In the genomic region with DNA sequence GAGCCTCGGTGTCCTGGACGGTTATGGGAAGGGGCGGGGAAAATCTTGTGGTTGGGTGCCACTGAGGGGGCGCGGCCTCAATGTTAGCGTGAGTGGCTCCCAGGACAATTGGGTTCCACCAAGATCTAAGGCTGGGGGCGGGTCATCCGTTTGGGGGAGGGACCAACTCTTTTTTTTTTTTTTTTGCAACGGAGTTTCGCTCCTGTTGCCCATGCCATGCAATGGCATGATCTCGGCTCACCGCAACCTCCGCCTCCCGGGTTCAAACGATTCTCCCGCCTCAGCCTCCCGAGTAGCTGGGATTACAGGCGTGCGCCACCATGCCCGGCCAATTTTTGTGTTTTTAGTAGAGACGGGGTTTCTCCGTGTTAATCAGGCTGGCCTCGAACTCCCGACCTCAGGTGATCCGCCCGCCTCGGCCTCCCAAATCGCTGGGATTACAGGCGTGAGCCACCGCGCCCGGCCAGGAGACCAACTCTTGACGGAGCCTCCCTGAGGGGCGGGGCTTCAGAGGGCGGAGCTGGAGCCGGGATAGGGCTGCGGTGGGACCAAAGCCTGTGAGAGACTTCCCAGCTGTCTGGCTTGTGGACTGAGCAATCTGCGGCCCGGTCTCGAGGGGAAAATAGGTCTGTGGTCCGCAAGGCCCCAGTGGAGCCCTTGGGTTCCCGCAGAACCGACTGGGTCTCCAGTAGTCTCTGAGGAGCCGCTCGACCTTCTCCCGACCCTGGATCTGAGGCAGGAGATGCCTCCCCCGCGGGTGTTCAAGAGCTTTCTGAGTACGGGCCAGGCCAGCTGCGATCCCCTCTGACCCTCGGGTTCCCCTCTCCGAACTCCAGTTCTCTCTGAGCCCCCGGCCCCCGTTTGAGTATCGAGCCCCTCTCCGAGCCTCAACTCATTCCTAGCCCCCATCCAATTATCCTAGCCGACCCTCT, we compare ENCODE assay signal across 8 cellular contexts. TPM values are rescaled to one million over a fixed set of nuclear protein-coding genes. Genes with fewer than 3 reads are reported as not detected.
A peak's percentile ranks its signal among the peaks of the same experiment; 100 is the strongest.
DNase-seq lines count a peak whose midpoint lies in the region; ATAC-seq, FAIRE-seq and TF ChIP-seq lines count a peak whose summit lies in the region.

No MANE protein-coding gene starts in this region.

- no peak overlapping the region for H2BK12ac ChIP-seq in H1 (ENCODE audit: low read depth, low read length)

- no peak for TF ChIP-seq CTCF in H1 (IDR thresholded peaks at IDR 0.05; ENCODE audit: control extremely low read depth in 1 of 3, insufficient read depth in 1 of 3, low read depth in 1 of 3, low read length in 3 of 3)

- peak in 3 of 5 donors; percentile 54 to 75 (median 67) for DNase-seq in CD8-positive, alpha-beta memory T cell
- DNase-seq in GOT3 (lab: John Stamatoyannopoulos, UW) (peak; percentile 67), NCI-H2107 treated with DMSO at 0.1 percent for 48 hours (lab: John Stamatoyannopoulos, UW; ENCODE audit: unreplicated experiment) (peak; percentile 3), H1 (ENCODE audit: low read depth in 1 of 2, low spot score in 2 of 2) (peak in 1 of 2 experiments; percentile 88), medulla oblongata (ENCODE audit: extremely low spot score) (peak; percentile 69), NCI-H510A (lab: John Stamatoyannopoulos, UW) (no peak)
- peak; percentile 78 for DNase-seq in activated CD4-positive, alpha-beta T cell treated with anti-CD3 and anti-CD28 coated beads for 36 hours
- peak; percentile 84 for DNase-seq in stimulated activated CD8-positive, alpha-beta memory T cell treated with anti-CD3 and anti-CD28 coated beads, Interleukin-4, amount 100 ng/mL, for 48 hours

- H3K4ac ChIP-seq in H1 (replicated peaks; ENCODE audit: insufficient read length, low read depth, low read length): no peak overlapping the region

- H3K27me3 ChIP-seq in CD8-positive, alpha-beta memory T cell (ENCODE audit: insufficient read depth, low read length, poor library complexity, severe bottlenecking): no peaks in the 10 kb centered on the region
- H3K27me3 ChIP-seq in H1 (replicated peaks in 1 of 4; ENCODE audit: control insufficient read depth in 3 of 4, extremely low read depth in 1 of 4, insufficient read depth in 3 of 4, low read length in 3 of 4): peaks cover 0 to 12% (median 7%) of the 10 kb centered on the region in 4 experiments; a peak in 4 of 7 replicates

- H2AK5ac ChIP-seq in H1 (ENCODE audit: low read depth, low read length): no peak overlapping the region

- no peak overlapping the region for H3K9ac ChIP-seq in H1 (replicated peaks in 1 of 4; ENCODE audit: extremely low read depth in 1 of 4, low read depth in 3 of 4, low read length in 3 of 4)

- no peaks in the 10 kb centered on the region for H3K9me3 Mint-ChIP-seq in CD8-positive, alpha-beta memory T cell
- H3K9me3 Mint-ChIP-seq in activated CD4-positive, alpha-beta T cell treated with anti-CD3 and anti-CD28 coated beads for 36 hours (ENCODE audit: low read depth): no peaks in the 10 kb centered on the region

- H3K23me2 ChIP-seq in H1 (ENCODE audit: low read depth, low read length): peaks cover 12% of the 10 kb centered on the region; the same call in 1 of the 2 replicates

- peak overlapping the region; percentile 67 for H3K27ac ChIP-seq in CD8-positive, alpha-beta memory T cell (ENCODE audit: low read depth, low read length)
- H3K27ac ChIP-seq in H1 (ENCODE audit: low read depth, low read length): no peak overlapping the region

- H4K20me1 ChIP-seq in H1 (replicated peaks in 1 of 2; ENCODE audit: control insufficient read depth in 1 of 2, insufficient read depth in 2 of 2, low read length in 2 of 2): no peaks in the 10 kb centered on the region

- no peaks in the 10 kb centered on the region for H3K36me3 ChIP-seq in CD8-positive, alpha-beta memory T cell (ENCODE audit: insufficient read depth, low read length)
- H3K36me3 ChIP-seq in H1 (ENCODE audit: control insufficient read depth in 2 of 4, insufficient read depth in 4 of 4, low read length in 3 of 4): no peaks in the 10 kb centered on the region

- no peaks in the 10 kb centered on the region for H3K79me1 ChIP-seq in H1 (ENCODE audit: low read depth, low read length)

- H4K5ac ChIP-seq in H1 (ENCODE audit: insufficient read length, low read depth, low read length): no peak overlapping the region

- no peak overlapping the region for H4K8ac ChIP-seq in H1 (ENCODE audit: extremely low read depth, insufficient read depth, low read length)

- TF ChIP-seq RAD21 in H1 (IDR thresholded peaks at IDR 0.05 in 1 of 2, conservative IDR thresholded peaks at IDR 0.05 in 1 of 2; ENCODE audit: low read depth in 2 of 2, low read length in 2 of 2): no peak

- peaks cover 0 to 8% of the 10 kb centered on the region in 2 donors for H3K27me3 Mint-ChIP-seq in CD8-positive, alpha-beta memory T cell
- H3K27me3 Mint-ChIP-seq in activated CD4-positive, alpha-beta T cell treated with anti-CD3 and anti-CD28 coated beads for 36 hours: peaks cover 2% of the 10 kb centered on the region

- H4K91ac ChIP-seq in H1 (replicated peaks; ENCODE audit: insufficient read length, low read length): no peak overlapping the region

- peaks cover 26% of the 10 kb centered on the region for H3K4me1 ChIP-seq in CD8-positive, alpha-beta memory T cell (ENCODE audit: insufficient read depth, low read length)
- peaks cover 0 to 19% (median 8%) of the 10 kb centered on the region in 4 experiments; a peak in 6 of 7 replicates for H3K4me1 ChIP-seq in H1 (replicated peaks in 1 of 4; ENCODE audit: control insufficient read depth in 3 of 4, insufficient read depth in 4 of 4, low read length in 3 of 4)

- H3K56ac ChIP-seq in H1 (replicated peaks; ENCODE audit: insufficient read length, low read depth, low read length): no peak overlapping the region

- POLR2A ChIA-PET in CD8-positive, alpha-beta memory T cell (lab: Charles Lee): interaction anchor here (0.6 to 4.9 kb wide), 8 partner anchors 13 to 338 kb away, joined by 4 to 57 read pairs (median 6); a partner anchor contains a TSS
- POLR2A ChIA-PET in activated CD4-positive, alpha-beta T cell treated with anti-CD3 and anti-CD28 coated beads for 36 hours (lab: Charles Lee): interaction anchor here (0.6 to 3.0 kb wide), 10 partner anchors 13 to 163 kb away, joined by 3 to 35 read pairs (median 4); a partner anchor contains a TSS
- POLR2A ChIA-PET in H1 (lab: Charles Lee; ENCODE audit: partially characterized antibody): interaction anchor here (0.7 to 4.8 kb wide), 21 partner anchors 9 to 337 kb away, joined by 3 to 28 read pairs (median 3); a partner anchor contains a TSS

- no peaks in the 10 kb centered on the region for H3K9me3 ChIP-seq in CD8-positive, alpha-beta memory T cell (ENCODE audit: low read length)
- no peaks in the 10 kb centered on the region for H3K9me3 ChIP-seq in H1 (ENCODE audit: insufficient read depth in 2 of 2, low read depth in 1 of 2, low read length in 1 of 2)

- no peak for TF ChIP-seq EP300 in H1 (IDR thresholded peaks at IDR 0.05; ENCODE audit: borderline replicate concordance in 1 of 2, low read depth in 2 of 2, low read length in 2 of 2)

- CTCF ChIA-PET in CD8-positive, alpha-beta memory T cell (lab: Charles Lee): interaction anchor here (0.8 to 6.5 kb wide), 7 partner anchors 10 to 338 kb away, joined by 3 to 55 read pairs (median 3); a partner anchor contains a TSS
- CTCF ChIA-PET in activated CD4-positive, alpha-beta T cell treated with anti-CD3 and anti-CD28 coated beads for 36 hours (lab: Charles Lee): interaction anchor here (0.5 to 6.7 kb wide), 14 partner anchors 12 to 625 kb away, joined by 3 to 92 read pairs (median 3); a partner anchor contains a TSS
- CTCF ChIA-PET in H1 (lab: Charles Lee; ENCODE audit: partially characterized antibody): interaction anchor here (0.6 to 10.1 kb wide), 10 partner anchors 13 to 338 kb away, joined by 3 to 121 read pairs (median 3); a partner anchor contains a TSS

- H3K14ac ChIP-seq in H1 (ENCODE audit: insufficient read length): no peak overlapping the region

- no peak overlapping the region; the same call in 1 of the 2 replicates for H3K18ac ChIP-seq in H1 (ENCODE audit: extremely low read depth, low read length)

- peak in 1 of 2 experiments; percentile 44; a peak in 1 of 3 replicates for TF ChIP-seq POLR2A in H1 (IDR thresholded peaks at IDR 0.05; ENCODE audit: control extremely low read depth in 1 of 2, low read depth in 2 of 2, low read length in 2 of 2)

- peak overlapping the region; percentile 78 to 96 for H3K4me2 ChIP-seq in H1 (ENCODE audit: insufficient read depth in 1 of 2, low read depth in 2 of 2, low read length in 2 of 2)

- intact Hi-C loops in activated CD4-positive, alpha-beta T cell treated with anti-CD3 and anti-CD28 coated beads for 36 hours (cut with DNase I, micrococcal nuclease): loop anchor here (1.0 to 5.0 kb wide), 19 partner anchors 15 to 1624 kb away; a partner anchor contains a TSS

- no peak overlapping the region for H2BK20ac ChIP-seq in H1 (ENCODE audit: low read length)

- H2BK15ac ChIP-seq in H1 (ENCODE audit: low read length): no peak overlapping the region

- peaks cover 0 to 3% (median 2%) of the 10 kb centered on the region in 3 donors for H3K36me3 Mint-ChIP-seq in CD8-positive, alpha-beta memory T cell
- peaks cover 2% of the 10 kb centered on the region for H3K36me3 Mint-ChIP-seq in activated CD4-positive, alpha-beta T cell treated with anti-CD3 and anti-CD28 coated beads for 36 hours (ENCODE audit: low read depth)

- ATAC-seq in activated CD4-positive, alpha-beta T cell treated with anti-CD3 and anti-CD28 coated beads for 36 hours: no peak

- peak overlapping the region in 7 of 8 donors; percentile 56 to 100 (median 98) for H3K27ac Mint-ChIP-seq in CD8-positive, alpha-beta memory T cell
- peak overlapping the region; percentile 84 for H3K27ac Mint-ChIP-seq in activated CD4-positive, alpha-beta T cell treated with anti-CD3 and anti-CD28 coated beads for 36 hours

- no peaks in the 10 kb centered on the region for H3K79me2 ChIP-seq in H1 (ENCODE audit: control insufficient read depth in 1 of 2, insufficient read depth in 2 of 2, low read length in 2 of 2)

- H2BK120ac ChIP-seq in H1 (replicated peaks; ENCODE audit: low read depth, low read length): no peak overlapping the region

- peak overlapping the region; percentile 83 to 95 (median 92) for H3K4me3 Mint-ChIP-seq in CD8-positive, alpha-beta memory T cell
- H3K4me3 Mint-ChIP-seq in activated CD4-positive, alpha-beta T cell treated with anti-CD3 and anti-CD28 coated beads for 36 hours: peak overlapping the region; percentile 83

- H3K4me3 ChIP-seq in CD8-positive, alpha-beta memory T cell (ENCODE audit: low read length): peak overlapping the region; percentile 59
- peak overlapping the region; percentile 37 to 60 (median 46); a peak in 7 of 8 replicates for H3K4me3 ChIP-seq in H1 (ENCODE audit: extremely low read depth in 1 of 4, insufficient read depth in 2 of 4, low read depth in 3 of 4, low read length in 4 of 4)

- 8% methylated on average over 40 of the region's 57 CpGs; no CpG with 5 or more reads in 1 of the 2 experiments for WGBS in H1 (ENCODE audit: extremely low coverage in 1 of 2, insufficient coverage in 1 of 2, insufficient read length in 1 of 2, insufficient replicate concordance in 2 of 2, low coverage in 1 of 2, low lambda C conversion rate in 2 of 2, missing lambda C conversion rate in 1 of 2), 2 experiments

- no peak overlapping the region for H3K23ac ChIP-seq in H1 (ENCODE audit: insufficient read length)

- no peak overlapping the region for H2BK5ac ChIP-seq in H1 (ENCODE audit: low read depth, low read length)

- no peak overlapping the region for H2AFZ ChIP-seq in H1 (ENCODE audit: low read length)

- peak; percentile 60 for FAIRE-seq in H1 (lab: Jason Lieb, UNC)

- H3K4me1 Mint-ChIP-seq in CD8-positive, alpha-beta memory T cell: peaks cover 25 to 49% (median 32%) of the 10 kb centered on the region in 3 donors
- H3K4me1 Mint-ChIP-seq in activated CD4-positive, alpha-beta T cell treated with anti-CD3 and anti-CD28 coated beads for 36 hours: peaks cover 50% of the 10 kb centered on the region

RNA-seq across cellular contexts. Expression of a gene that starts 1.1 kb away (rescaled TPM):
- total RNA-seq in CD8-positive, alpha-beta memory T cell: 1 to 10 TPM; 2.1 TPM
- 1.1 TPM for polyA plus RNA-seq in CD8-positive, alpha-beta memory T cell
- total RNA-seq in activated CD4-positive, alpha-beta T cell treated with anti-CD3 and anti-CD28 coated beads for 36 hours: 1 to 10 TPM; 6.4 to 6.9 TPM
- total RNA-seq in H1 (2021; fragmentation: NEBNext Ultra II Directional; extraction: Animal tissue kit (Norgen Biotek cat#: 25700)): 1.5 and 2.4 TPM in 2 replicates
- polyA plus RNA-seq in H1 (2011; rRNA removed): 6.0 and 8.9 TPM in 2 replicates
- polyA plus RNA-seq in H1 (2011; cell fraction: cytosol; rRNA removed): 5.8 TPM
- polyA plus RNA-seq in H1 (2011; cell fraction: nucleus; rRNA removed): 16.4 TPM
- polyA plus RNA-seq in H1 (2012, experiment 1 of 2): 2.2 to 6.2 TPM (median 4.0 TPM) in 4 replicates
- polyA plus RNA-seq in H1 (2012, experiment 2 of 2): 5.5 TPM
- polyA plus RNA-seq in H1 (2013, experiment 1 of 2): 5.0 TPM
- 3.8 TPM for polyA plus RNA-seq in H1 (2013, experiment 2 of 2)
- 1.6 and 2.1 TPM in 2 replicates for polyA minus RNA-seq in H1 (2011; rRNA and poly(A)+ RNA removed)
- not detected for polyA minus RNA-seq in H1 (2011; cell fraction: cytosol; rRNA and poly(A)+ RNA removed)
- polyA minus RNA-seq in H1 (2011; cell fraction: nucleus; rRNA and poly(A)+ RNA removed): 6.1 TPM

RNA-seq across cellular contexts. Expression of a gene that starts 48.0 kb away (rescaled TPM):
- 100 to 1,000 TPM; 295 to 305 TPM for total RNA-seq in CD8-positive, alpha-beta memory T cell
- 378 TPM for polyA plus RNA-seq in CD8-positive, alpha-beta memory T cell
- 100 to 1,000 TPM; 249 to 258 TPM for total RNA-seq in activated CD4-positive, alpha-beta T cell treated with anti-CD3 and anti-CD28 coated beads for 36 hours
- 294 and 299 TPM in 2 replicates for total RNA-seq in H1 (2021; fragmentation: NEBNext Ultra II Directional; extraction: Animal tissue kit (Norgen Biotek cat#: 25700))
- polyA plus RNA-seq in H1 (2011; rRNA removed): 346 and 534 TPM in 2 replicates
- 309 TPM for polyA plus RNA-seq in H1 (2011; cell fraction: cytosol; rRNA removed)
- 546 TPM for polyA plus RNA-seq in H1 (2011; cell fraction: nucleus; rRNA removed)
- polyA plus RNA-seq in H1 (2012, experiment 1 of 2): 262 to 326 TPM (median 314 TPM) in 4 replicates
- 381 TPM for polyA plus RNA-seq in H1 (2012, experiment 2 of 2)
- 128 TPM for polyA plus RNA-seq in H1 (2013, experiment 1 of 2)
- polyA plus RNA-seq in H1 (2013, experiment 2 of 2): 117 TPM
- 209 and 248 TPM in 2 replicates for polyA minus RNA-seq in H1 (2011; rRNA and poly(A)+ RNA removed)
- 214 TPM for polyA minus RNA-seq in H1 (2011; cell fraction: cytosol; rRNA and poly(A)+ RNA removed)
- polyA minus RNA-seq in H1 (2011; cell fraction: nucleus; rRNA and poly(A)+ RNA removed): 172 TPM

RNA-seq across cellular contexts. Expression of a gene that starts 48.0 kb away (rescaled TPM):
- total RNA-seq in CD8-positive, alpha-beta memory T cell: 100 to 1,000 TPM; 103 to 110 TPM
- 46.1 TPM for polyA plus RNA-seq in CD8-positive, alpha-beta memory T cell
- 100 to 1,000 TPM; 122 to 148 TPM for total RNA-seq in activated CD4-positive, alpha-beta T cell treated with anti-CD3 and anti-CD28 coated beads for 36 hours
- total RNA-seq in H1 (2021; fragmentation: NEBNext Ultra II Directional; extraction: Animal tissue kit (Norgen Biotek cat#: 25700)): 175 and 187 TPM in 2 replicates
- 207 and 214 TPM in 2 replicates for polyA plus RNA-seq in H1 (2011; rRNA removed)
- 169 TPM for polyA plus RNA-seq in H1 (2011; cell fraction: cytosol; rRNA removed)
- 164 TPM for polyA plus RNA-seq in H1 (2011; cell fraction: nucleus; rRNA removed)
- polyA plus RNA-seq in H1 (2012, experiment 1 of 2): 83.5 to 114 TPM (median 91.9 TPM) in 4 replicates
- 15.4 TPM for polyA plus RNA-seq in H1 (2012, experiment 2 of 2)
- 138 TPM for polyA plus RNA-seq in H1 (2013, experiment 1 of 2)
- polyA plus RNA-seq in H1 (2013, experiment 2 of 2): 137 TPM
- 328 and 406 TPM in 2 replicates for polyA minus RNA-seq in H1 (2011; rRNA and poly(A)+ RNA removed)
- 85.5 TPM for polyA minus RNA-seq in H1 (2011; cell fraction: cytosol; rRNA and poly(A)+ RNA removed)
- 157 TPM for polyA minus RNA-seq in H1 (2011; cell fraction: nucleus; rRNA and poly(A)+ RNA removed)
